In genomic region chr20:17990278-17990972, GRCh38 we compare ENCODE assay signal across 30 cellular contexts. TPM values are rescaled to one million over a fixed set of nuclear protein-coding genes. Genes with fewer than 3 reads are reported as not detected.
A peak's percentile ranks its signal among the peaks of the same experiment; 100 is the strongest.
DNase-seq lines count a peak whose midpoint lies in the region; ATAC-seq, FAIRE-seq and TF ChIP-seq lines count a peak whose summit lies in the region.
"Had no signal": no experiment of that assay in that cellular context is flagged by ENCODE, and none has a peak within 500 bp of the region (broad histone marks: within the 10 kb centered on the region; RNA-seq: fewer than 3 reads in every experiment).

No MANE protein-coding gene starts in this region.

- TF ChIP-seq CTCF in GM12878 (IDR thresholded peaks at IDR 0.05 in 2 of 3, conservative IDR thresholded peaks at IDR 0.05 in 1 of 3; ENCODE audit: control insufficient read depth in 2 of 3, extremely low read depth in 1 of 3, insufficient read depth in 1 of 3, low read depth in 3 of 3, low read length in 3 of 3) (no peak), WTC11 (IDR thresholded peaks at IDR 0.05) (no peak)
- TF ChIP-seq CTCF in activated CD8-positive, alpha-beta T cell treated with anti-CD3 and anti-CD28 coated beads for 36 hours (IDR thresholded peaks at IDR 0.05) = no peak

- H2AFZ ChIP-seq in GM12878 (ENCODE audit: control insufficient read depth, low read depth, low read length) = no peak overlapping the region

- H3K9ac ChIP-seq in GM12878 (ENCODE audit: control insufficient read depth, insufficient read depth, low read length) = no peak overlapping the region
- H3K9ac ChIP-seq: SK-N-SH had no signal

- H3K4me3 ChIP-seq in GM12878 = no peak overlapping the region
- H3K4me3 ChIP-seq: ascending aorta, esophagus muscularis mucosa, lung, pancreas, upper lobe of right lung had no signal

- H3K9me3 ChIP-seq in GM12878 (replicated peaks; ENCODE audit: control insufficient read depth, insufficient read depth, low read length) = no peaks in the 10 kb centered on the region
- H3K9me3 ChIP-seq: ascending aorta, esophagus muscularis mucosa, pancreas, SK-N-SH, upper lobe of right lung had no signal

- intact Hi-C loops in GM12878 (cut with micrococcal nuclease; ENCODE audit: unreplicated experiment) = loop anchor here (5.0 kb wide), 1 partner anchor 33 kb away; no protein-coding TSS in a partner anchor
- intact Hi-C loops in activated CD8-positive, alpha-beta T cell treated with anti-CD3 and anti-CD28 coated beads for 36 hours (cut with micrococcal nuclease) = loop anchor here (10.0 kb wide), 2 partner anchors 306 to 486 kb away; partner anchors contain the start of gene RRBP1

- H4K20me1 ChIP-seq in GM12878 (ENCODE audit: control insufficient read depth, insufficient read depth) = no peaks in the 10 kb centered on the region

- BruUV-seq in GM12878 (replicated peaks; lab: Mats Ljungman, UMichigan) = TSS peak; percentile 54

- peaks cover 33% of the 10 kb centered on the region for H3K36me3 Mint-ChIP-seq in WTC11
- H3K36me3 Mint-ChIP-seq in activated CD8-positive, alpha-beta T cell treated with anti-CD3 and anti-CD28 coated beads for 36 hours (ENCODE audit: low read depth) = peaks cover 25% of the 10 kb centered on the region

- no peak for FAIRE-seq in GM12878 (lab: Jason Lieb, UNC)
- FAIRE-seq: GM19239, pancreas had no signal

- in situ Hi-C loops in GM12878 (cut with MboI) = no loop called here

- H3K27me3 ChIP-seq in GM12878 (replicated peaks in 1 of 2; ENCODE audit: control insufficient read depth in 2 of 2, insufficient read depth in 2 of 2, low read length in 1 of 2) = no peaks in the 10 kb centered on the region
- H3K27me3 ChIP-seq: ascending aorta, esophagus muscularis mucosa, pancreas, upper lobe of right lung had no signal

- SMC1A ChIA-PET in GM12878 (lab: Charles Lee; ENCODE audit: uncharacterized antibody, unreplicated experiment) = interaction anchor here (0.8 to 2.9 kb wide), 2 partner anchors 20 to 23 kb away, joined by 3 to 12 read pairs; no protein-coding TSS in a partner anchor

- TF ChIP-seq POLR2A in GM12878 (IDR thresholded peaks at IDR 0.05; ENCODE audit: low read depth, low read length) = no peak

- no peak overlapping the region for H3K27ac Mint-ChIP-seq in WTC11
- no peak overlapping the region for H3K27ac Mint-ChIP-seq in activated CD8-positive, alpha-beta T cell treated with anti-CD3 and anti-CD28 coated beads for 36 hours
- H3K27ac Mint-ChIP-seq: activated CD4-positive, alpha-beta T cell treated with anti-CD3 and anti-CD28 coated beads for 36 hours; activated naive CD8-positive, alpha-beta T cell treated with anti-CD3 and anti-CD28 coated beads, Interleukin-2, amount 10 ng/mL, durations not matched to agents 7 days and 5 days; dendritic cell treated with granulocyte-macrophage colony-stimulating factor and Interleukin-4, amounts not matched to agents 40 ng/mL and 50 ng/mL, for 4 days; endodermal cell had no signal

- TF ChIP-seq RAD21 in Ishikawa (IDR thresholded peaks at IDR 0.05; ENCODE audit: low read depth) (no peak), GM12878 (IDR thresholded peaks at IDR 0.05; ENCODE audit: insufficient read depth, low read depth, low read length) (no peak)

- no peak overlapping the region for H3K27ac ChIP-seq in GM12878 (ENCODE audit: control insufficient read depth, insufficient read depth)
- H3K27ac ChIP-seq: ascending aorta, esophagus muscularis mucosa, HL-60, pancreas, upper lobe of right lung had no signal

- POLR2A ChIA-PET in GM12878 (lab: Charles Lee) = interaction anchor here (1.0 to 1.1 kb wide), 3 partner anchors 11 to 35 kb away, joined by 3 to 4 read pairs (median 4); no protein-coding TSS in a partner anchor
- POLR2A ChIA-PET in WTC11 (lab: Charles Lee) = no interaction called here
- POLR2A ChIA-PET in activated CD8-positive, alpha-beta T cell treated with anti-CD3 and anti-CD28 coated beads for 36 hours (lab: Charles Lee) = interaction anchor here (0.7 to 1.5 kb wide), 3 partner anchors 8 to 25 kb away, joined by 3 to 10 read pairs (median 3); no protein-coding TSS in a partner anchor

- CTCF ChIA-PET in GM12878 (lab: Yijun Ruan, JAX) (interaction anchor here (0.8 to 3.1 kb wide), 7 partner anchors 19 to 51 kb away, joined by 3 to 14 read pairs (median 4); partner anchors contain the start of genes MGME1 and SNX5), WTC11 (lab: Charles Lee) (no interaction called here)
- CTCF ChIA-PET in activated CD8-positive, alpha-beta T cell treated with anti-CD3 and anti-CD28 coated beads for 36 hours (lab: Charles Lee) = no interaction called here

- 0 out of 2 replicates have a peak, but pooled peaks cover 4% of the 10 kb centered on the region for H3K4me1 Mint-ChIP-seq in WTC11
- peaks cover 32% of the 10 kb centered on the region for H3K4me1 Mint-ChIP-seq in activated CD8-positive, alpha-beta T cell treated with anti-CD3 and anti-CD28 coated beads for 36 hours (ENCODE audit: low read depth)
- H3K4me1 Mint-ChIP-seq: neural crest cell had no signal

- RAD21 ChIA-PET in GM12878 (lab: Charles Lee; ENCODE audit: unreplicated experiment) = interaction anchor here (1.0 kb wide), 1 partner anchor 19 kb away, joined by 5 read pairs; no protein-coding TSS in a partner anchor

- peaks cover 2 to 11% of the 10 kb centered on the region in 2 experiments for H3K36me3 ChIP-seq in GM12878 (ENCODE audit: control insufficient read depth in 2 of 2, insufficient read depth in 2 of 2, low read length in 1 of 2)

- 94% methylated on average over 9 of the region's 10 CpGs for WGBS in GM12878 (ENCODE audit: insufficient coverage, insufficient replicate concordance, low lambda C conversion rate, missing lambda C conversion rate)

- H3K4me3 Mint-ChIP-seq in WTC11 = no peak overlapping the region
- no peak overlapping the region for H3K4me3 Mint-ChIP-seq in activated CD8-positive, alpha-beta T cell treated with anti-CD3 and anti-CD28 coated beads for 36 hours
- H3K4me3 Mint-ChIP-seq: activated CD4-positive, alpha-beta T cell treated with anti-CD3 and anti-CD28 coated beads for 36 hours; activated naive CD8-positive, alpha-beta T cell treated with anti-CD3 and anti-CD28 coated beads, Interleukin-2, amount 10 ng/mL, durations not matched to agents 7 days and 5 days; CD4-positive, alpha-beta memory T cell; dendritic cell treated with granulocyte-macrophage colony-stimulating factor and Interleukin-4, amounts not matched to agents 40 ng/mL and 50 ng/mL, for 4 days; endodermal cell; neural crest cell had no signal

- no peaks in the 10 kb centered on the region; the same call in 1 of the 2 replicates for H3K79me2 ChIP-seq in GM12878 (ENCODE audit: control insufficient read depth, insufficient read depth, low read length)

- H3K9me3 Mint-ChIP-seq in WTC11 = no peaks in the 10 kb centered on the region
- no peaks in the 10 kb centered on the region for H3K9me3 Mint-ChIP-seq in activated CD8-positive, alpha-beta T cell treated with anti-CD3 and anti-CD28 coated beads for 36 hours
- H3K9me3 Mint-ChIP-seq: activated naive CD8-positive, alpha-beta T cell treated with anti-CD3 and anti-CD28 coated beads, Interleukin-2, amount 10 ng/mL, durations not matched to agents 7 days and 5 days; dendritic cell treated with granulocyte-macrophage colony-stimulating factor and Interleukin-4, amounts not matched to agents 40 ng/mL and 50 ng/mL, for 4 days; endodermal cell; neural crest cell had no signal

- TF ChIP-seq EP300 in Ishikawa (IDR thresholded peaks at IDR 0.05; ENCODE audit: borderline replicate concordance) (no peak), GM12878 (IDR thresholded peaks at IDR 0.05; ENCODE audit: borderline replicate concordance in 1 of 2, control insufficient read depth in 1 of 2, low read depth in 2 of 2, low read length in 2 of 2) (no peak)

- H3K4me2 ChIP-seq in GM12878 (ENCODE audit: control insufficient read depth, insufficient read depth) = no peak overlapping the region
- H3K4me2 ChIP-seq: SK-N-SH had no signal

- H3K4me1 ChIP-seq in GM12878 (ENCODE audit: control insufficient read depth, insufficient read depth, low read length) = peaks cover 17% of the 10 kb centered on the region
- H3K4me1 ChIP-seq: ascending aorta, esophagus muscularis mucosa, upper lobe of right lung had no signal

- H3K27me3 Mint-ChIP-seq in WTC11 (ENCODE audit: low read depth) = no peaks in the 10 kb centered on the region
- peaks cover 5% of the 10 kb centered on the region for H3K27me3 Mint-ChIP-seq in activated CD8-positive, alpha-beta T cell treated with anti-CD3 and anti-CD28 coated beads for 36 hours
- H3K27me3 Mint-ChIP-seq: activated CD4-positive, alpha-beta T cell treated with anti-CD3 and anti-CD28 coated beads for 36 hours; activated naive CD8-positive, alpha-beta T cell treated with anti-CD3 and anti-CD28 coated beads, Interleukin-2, amount 10 ng/mL, durations not matched to agents 7 days and 5 days; CD4-positive, alpha-beta memory T cell; dendritic cell treated with granulocyte-macrophage colony-stimulating factor and Interleukin-4, amounts not matched to agents 40 ng/mL and 50 ng/mL, for 4 days had no signal

- ATAC-seq in GM12878 (no peak), WTC11 (no peak), SK-N-SH treated with all-trans-retinoic acid at 6 μM for 48 hours (no peak)
- no peak for ATAC-seq in activated CD8-positive, alpha-beta T cell treated with anti-CD3 and anti-CD28 coated beads for 36 hours
- ATAC-seq: activated CD4-positive, alpha-beta T cell treated with anti-CD3 and anti-CD28 coated beads for 36 hours; pancreas; right cardiac atrium; upper lobe of right lung had no signal

- DNase-seq in EL (peak; percentile 83), GM12878 (ENCODE audit: low read depth, low spot score) (no peak), renal cortical epithelial cell (ENCODE audit: low read depth) (peak; percentile 27), WTC11 (ENCODE audit: low spot score) (no peak)
- DNase-seq in activated CD8-positive, alpha-beta T cell treated with anti-CD3 and anti-CD28 coated beads for 36 hours = no peak
- DNase-seq: activated CD4-positive, alpha-beta T cell treated with anti-CD3 and anti-CD28 coated beads for 36 hours; activated CD8-positive, alpha-beta memory T cell treated with anti-CD3 and anti-CD28 coated beads for 24 hours; activated gamma-delta T cell; activated naive CD8-positive, alpha-beta T cell treated with anti-CD3 and anti-CD28 coated beads, Interleukin-2, amount 10 ng/mL, durations not matched to agents 7 days and 5 days; CD4-positive, alpha-beta memory T cell; endodermal cell; foreskin melanocyte; NCI-H1092 treated with DMSO at 0.1 percent for 48 hours; NCI-H1930; NCI-H69; pancreas; right cardiac atrium; SK-N-SH; stimulated activated CD4-positive, alpha-beta T cell treated with anti-CD3 and anti-CD28 coated beads, Interleukin-2, amount 100 ng/mL, for 48 hours; T-helper 2 cell; upper lobe of right lung had no signal

RNA-seq across cellular contexts. Expression of gene MGME1, which starts 21.6 kb away (rescaled TPM):
- total RNA-seq in GM12878 (2013; cell fraction: nucleolus; rRNA removed) = 31.0 and 35.6 TPM in 2 replicates
- total RNA-seq in GM12878 (2014; rRNA removed) = 15.7 and 18.0 TPM in 2 replicates
- total RNA-seq in GM12878 (2014; rRNA removed; fragmentation: Illumina TruSeq; extraction: Trizol) = 33.6 and 33.7 TPM in 2 replicates
- 26.8 and 27.6 TPM in 2 replicates for total RNA-seq in GM12878 (2021)
- polyA plus RNA-seq in GM12878 (2011; ENCODE audit: low read depth) = 24.8 TPM
- polyA plus RNA-seq in GM12878 (2011; rRNA removed) = 35.2 and 46.4 TPM in 2 replicates
- 16.6 and 18.2 TPM in 2 replicates for polyA plus RNA-seq in GM12878 (2011; cell fraction: cytosol; rRNA removed)
- polyA plus RNA-seq in GM12878 (2011; cell fraction: nucleus; rRNA removed) = 15.8 and 17.2 TPM in 2 replicates
- polyA plus RNA-seq in GM12878 (2012) = 23.4 and 24.9 TPM in 2 replicates
- 44.8 and 48.9 TPM in 2 replicates for polyA plus RNA-seq in GM12878 (2014; fragmentation: Illumina TruSeq; extraction: Trizol)
- 10 to 100 TPM; 13.4 to 14.1 TPM for polyA plus RNA-seq in GM12878 (2014; fragmentation: Nextera tagmentation; extraction: Ambion mirVana)
- 21.2 and 24.7 TPM in 2 replicates for polyA plus RNA-seq in GM12878 (2014; rRNA removed)
- 10 to 100 TPM; 37.9 to 40.8 TPM for polyA plus RNA-seq in GM12878 (2016; fragmentation: Nextera tagmentation; extraction: Ambion mirVana)
- 23.3 and 27.0 TPM in 2 replicates for polyA minus RNA-seq in GM12878 (2011; rRNA and poly(A)+ RNA removed)
- 14.6 and 16.2 TPM in 2 replicates for polyA minus RNA-seq in GM12878 (2011; cell fraction: cytosol; rRNA and poly(A)+ RNA removed)
- polyA minus RNA-seq in GM12878 (2011; cell fraction: nucleus; rRNA and poly(A)+ RNA removed) = 18.8 and 21.9 TPM in 2 replicates
- 7.8 and 12.9 TPM in 2 replicates for total RNA-seq in renal cortical epithelial cell
- 55.0 to 59.2 TPM (median 56.0 TPM) in 3 replicates for total RNA-seq in WTC11 (2021)
- total RNA-seq in activated CD8-positive, alpha-beta T cell treated with anti-CD3 and anti-CD28 coated beads for 36 hours = 10 to 100 TPM; 28.2 to 30.5 TPM

RNA-seq across cellular contexts. Expression of gene SNX5, which starts 21.8 kb away (rescaled TPM):
- total RNA-seq in GM12878 (2013; cell fraction: nucleolus; rRNA removed) = 632 and 668 TPM in 2 replicates
- total RNA-seq in GM12878 (2014; rRNA removed) (254 and 275 TPM in 2 replicates), GM12878 (2014; rRNA removed; fragmentation: Illumina TruSeq; extraction: Trizol) (303 and 316 TPM in 2 replicates), GM12878 (2021) (216 and 236 TPM in 2 replicates), renal cortical epithelial cell (117 and 165 TPM in 2 replicates), WTC11 (2021) (172 to 192 TPM (median 173 TPM) in 3 replicates)
- 155 TPM for polyA plus RNA-seq in GM12878 (2011; ENCODE audit: low read depth)
- polyA plus RNA-seq in GM12878 (2011; rRNA removed) (288 and 497 TPM in 2 replicates), GM12878 (2014; fragmentation: Illumina TruSeq; extraction: Trizol) (301 and 362 TPM in 2 replicates), GM12878 (2014; fragmentation: Nextera tagmentation; extraction: Ambion mirVana) (100 to 1,000 TPM in 1 of 2 experiments, 10 to 100 TPM in 1; 92.9 to 152 TPM), GM12878 (2014; rRNA removed) (242 and 292 TPM in 2 replicates), GM12878 (2016; fragmentation: Nextera tagmentation; extraction: Ambion mirVana) (100 to 1,000 TPM; 154 to 178 TPM)
- 153 and 185 TPM in 2 replicates for polyA plus RNA-seq in GM12878 (2011; cell fraction: cytosol; rRNA removed)
- polyA plus RNA-seq in GM12878 (2011; cell fraction: nucleus; rRNA removed) = 284 and 322 TPM in 2 replicates
- 206 and 209 TPM in 2 replicates for polyA plus RNA-seq in GM12878 (2012)
- polyA minus RNA-seq in GM12878 (2011; rRNA and poly(A)+ RNA removed) = 166 and 193 TPM in 2 replicates
- polyA minus RNA-seq in GM12878 (2011; cell fraction: cytosol; rRNA and poly(A)+ RNA removed) = 77.5 and 93.6 TPM in 2 replicates
- polyA minus RNA-seq in GM12878 (2011; cell fraction: nucleus; rRNA and poly(A)+ RNA removed) = 192 and 319 TPM in 2 replicates
- 100 to 1,000 TPM; 222 to 249 TPM for total RNA-seq in activated CD8-positive, alpha-beta T cell treated with anti-CD3 and anti-CD28 coated beads for 36 hours

Comparison
In these comparisons a context has a peak if more than half of its experiments do, and no peak if none do; other contexts are left out.
1. DNase-seq: peak in EL (single experiment) and renal cortical epithelial cell (single experiment); none in GM12878 (single experiment), WTC11 (single experiment) and activated CD8-positive, alpha-beta T cell treated with anti-CD3 and anti-CD28 coated beads for 36 hours (single experiment).